1 cellular context compared by ENCODE assay signal in genomic region chr17:44556854-44557606, GRCh38.
TF ChIP-seq lines count a peak whose summit lies in the region.

Gene FZD2 (plus strand): TSS chr17:44557484. CDS start chr17:44557689, 205 bp downstream.

TF ChIP-seq in H1, 55 proteins besides CTCF, POLR2A, EP300 and RAD21 (continued from another document):
- TF ChIP-seq MAX (IDR thresholded peaks at IDR 0.05) (peak; percentile 64), CTBP2 (IDR thresholded peaks at IDR 0.05; ENCODE audit: borderline replicate concordance, insufficient read depth, insufficient read length, low read length) (peak; percentile 87), POLR2AphosphoS5 (IDR thresholded peaks at IDR 0.05; ENCODE audit: low read depth, low read length) (peak; percentile 62; the same call in 1 of the 2 replicates), TCF12 (IDR thresholded peaks at IDR 0.05; ENCODE audit: low read depth, low read length) (peak; percentile 26; the same call in 1 of the 2 replicates), E2F6 (IDR thresholded peaks at IDR 0.05) (peak; percentile 84), ATF2 (IDR thresholded peaks at IDR 0.05; ENCODE audit: low read length) (peak; percentile 19; the same call in 1 of the 2 replicates), SP4 (IDR thresholded peaks at IDR 0.05; ENCODE audit: low read length) (peak; percentile 97), SP2 (IDR thresholded peaks at IDR 0.05; ENCODE audit: low read length) (peak; percentile 19; the same call in 1 of the 2 replicates), EGR1 (IDR thresholded peaks at IDR 0.05; ENCODE audit: borderline replicate concordance, low read depth, low read length) (peak; percentile 87; the same call in 1 of the 2 replicates), BCL11A (IDR thresholded peaks at IDR 0.05; ENCODE audit: low read depth in 2 of 2, low read length in 2 of 2) (no peak), NRF1 (IDR thresholded peaks at IDR 0.05; ENCODE audit: low read depth, low read length) (no peak), SP1 (IDR thresholded peaks at IDR 0.05; ENCODE audit: low read depth, low read length) (peak; percentile 70)
